13 cellular contexts compared by ENCODE assay signal in the genomic region with DNA sequence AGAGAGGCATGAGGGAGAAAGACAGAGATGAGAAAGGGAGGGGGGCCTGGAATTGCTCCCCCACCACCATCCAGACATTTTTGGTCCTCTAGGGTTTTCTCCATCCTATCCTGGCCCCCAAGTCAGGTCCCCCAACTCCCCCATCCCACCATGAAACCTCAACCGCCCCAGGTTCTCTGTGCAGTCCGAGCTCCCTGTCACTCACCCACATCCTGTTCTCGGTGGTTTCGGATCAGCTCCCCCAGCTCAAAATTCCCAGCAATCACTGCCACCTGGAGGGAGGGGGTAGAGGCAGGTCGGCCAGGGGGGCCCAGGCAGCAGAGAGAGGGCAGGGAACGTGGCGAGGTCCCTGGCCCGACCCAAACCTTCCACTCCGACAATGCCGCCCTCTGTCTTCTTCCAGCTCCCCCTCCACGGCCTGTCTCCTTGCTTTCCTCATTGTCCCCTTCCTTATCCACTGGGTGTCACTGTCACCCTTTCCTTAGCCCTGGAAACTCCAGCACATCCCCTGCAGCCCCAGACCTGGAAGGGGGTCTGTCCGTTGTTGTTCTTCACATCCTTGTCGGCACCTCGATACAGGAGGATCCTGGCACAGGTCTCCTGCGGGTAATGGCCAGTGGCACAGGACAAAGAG. TPM values are rescaled to one million over a fixed set of nuclear protein-coding genes. Genes with fewer than 3 reads are reported as not detected.
DNase-seq lines count a peak whose midpoint lies in the region; ATAC-seq and TF ChIP-seq lines count a peak whose summit lies in the region.
"Had no signal": no experiment of that assay in that cellular context is flagged by ENCODE, and none has a peak within 500 bp of the region (broad histone marks: within the 10 kb centered on the region; RNA-seq: fewer than 3 reads in every experiment).

No MANE protein-coding gene starts in this region.

- no peak overlapping the region for H2AFZ ChIP-seq in hepatocyte

- H4K20me1 ChIP-seq in BLaER1 (peaks cover 96% of the 10 kb centered on the region), hepatocyte (ENCODE audit: insufficient read depth, poor library complexity, severe bottlenecking) (no peaks in the 10 kb centered on the region)

- POLR2A ChIA-PET in HEK293 (lab: Yijun Ruan, JAX) = interaction anchor here (2.0 kb wide), 1 partner anchor 21 kb away, joined by 9 read pairs; no protein-coding TSS in a partner anchor

- H3K9me2 ChIP-seq in hepatocyte (replicated peaks; ENCODE audit: insufficient read depth) = no peaks in the 10 kb centered on the region

- H3K27ac ChIP-seq in BLaER1 (peak overlapping the region; percentile 67), HEK293 (ENCODE audit: extremely low read depth, low read depth, low read length) (no peak overlapping the region), hepatocyte (no peak overlapping the region)
- H3K27ac ChIP-seq: pancreas, suprapubic skin had no signal

- H3K9me3 ChIP-seq in BLaER1 (no peaks in the 10 kb centered on the region), HEK293 (ENCODE audit: control insufficient read depth, insufficient read depth, low read depth, low read length) (no peaks in the 10 kb centered on the region), hepatocyte (ENCODE audit: low read depth) (no peaks in the 10 kb centered on the region)
- H3K9me3 ChIP-seq: pancreas, suprapubic skin had no signal

- no peaks in the 10 kb centered on the region for H3K27me3 ChIP-seq in BLaER1
- H3K27me3 ChIP-seq in hepatocyte = peaks cover 17% of the 10 kb centered on the region
- H3K27me3 ChIP-seq: pancreas had no signal

- DNase-seq in RPMI7951 (ENCODE audit: low read depth) (peak; percentile 46), hepatocyte (ENCODE audit: low spot score) (no peak), AML-193 (lab: John Stamatoyannopoulos, UW) (no peak), DMS153 treated with DMSO at 0.1 percent for 48 hours (lab: John Stamatoyannopoulos, UW; ENCODE audit: unreplicated experiment) (no peak)
- DNase-seq: NCI-H1436 treated with DMSO at 0.1 percent for 48 hours; stimulated activated CD4-positive, alpha-beta T cell treated with anti-CD3 and anti-CD28 coated beads, Interleukin-4, amount 100 ng/mL, for 1 hour had no signal

- H3K4me1 ChIP-seq in BLaER1 = peaks cover 48% of the 10 kb centered on the region
- no peaks in the 10 kb centered on the region for H3K4me1 ChIP-seq in HEK293 (ENCODE audit: control insufficient read depth, insufficient read depth, low read length)
- no peaks in the 10 kb centered on the region for H3K4me1 ChIP-seq in hepatocyte (ENCODE audit: insufficient read depth)
- H3K4me1 ChIP-seq: pancreas, suprapubic skin had no signal

- H3K9ac ChIP-seq in BLaER1 = peak overlapping the region; percentile 55

- H3K4me2 ChIP-seq in BLaER1 (peak overlapping the region; percentile 92), hepatocyte (no peak overlapping the region)

- TF ChIP-seq CTCF in HEK293 (tag by site-specific recombination; IDR thresholded peaks at IDR 0.05) = peak; percentile 97
- TF ChIP-seq CTCF in hepatocyte (IDR thresholded peaks at IDR 0.05; ENCODE audit: poor library complexity) = peak; percentile 26

- H3K36me3 ChIP-seq in BLaER1 = peaks cover 47% of the 10 kb centered on the region
- no peaks in the 10 kb centered on the region for H3K36me3 ChIP-seq in HEK293 (ENCODE audit: control insufficient read depth in 2 of 2, insufficient read depth in 1 of 2, low read length in 2 of 2)
- no peaks in the 10 kb centered on the region for H3K36me3 ChIP-seq in hepatocyte (replicated peaks; ENCODE audit: insufficient read depth, low read depth)
- H3K36me3 ChIP-seq: pancreas, suprapubic skin had no signal

- CTCF ChIA-PET in HEK293 (lab: Yijun Ruan, JAX) = interaction anchor here (0.6 to 7.0 kb wide), 21 partner anchors 9 to 392 kb away, joined by 3 to 151 read pairs (median 4); a partner anchor contains a TSS

- no peak for ATAC-seq in HG02763 (IDR thresholded peaks at IDR 0.05; ENCODE audit: unreplicated experiment)
- no peak for ATAC-seq in HG03342 (IDR thresholded peaks at IDR 0.05; ENCODE audit: unreplicated experiment)
- ATAC-seq: pancreas, Right ventricle myocardium inferior had no signal

- H3K79me2 ChIP-seq in hepatocyte = no peaks in the 10 kb centered on the region

- 0 out of 2 replicates have a peak overlapping the region, but pooled peaks have one; percentile 28 for H3K4me3 ChIP-seq in BLaER1
- no peak overlapping the region for H3K4me3 ChIP-seq in HEK293 (ENCODE audit: low read depth, low read length)
- H3K4me3 ChIP-seq in hepatocyte = no peak overlapping the region
- H3K4me3 ChIP-seq: pancreas, suprapubic skin had no signal

- 32% methylated on average over 15 of the region's 15 CpGs for WGBS in hepatocyte (ENCODE audit: low lambda C conversion rate, missing lambda C conversion rate)

TF ChIP-seq in HEK293, 187 proteins besides CTCF, POLR2A, EP300 and RAD21:
- no peak for TF ChIP-seq ZFHX2 (tag by site-specific recombination; conservative IDR thresholded peaks at IDR 0.05)
- TF ChIP-seq ZNF623 (tag by site-specific recombination; IDR thresholded peaks at IDR 0.05) = no peak
- no peak for TF ChIP-seq ZNF223 (tag by site-specific recombination; IDR thresholded peaks at IDR 0.05)
- TF ChIP-seq OSR2 (tag by site-specific recombination; IDR thresholded peaks at IDR 0.05) = no peak
- TF ChIP-seq, protein P1, sequence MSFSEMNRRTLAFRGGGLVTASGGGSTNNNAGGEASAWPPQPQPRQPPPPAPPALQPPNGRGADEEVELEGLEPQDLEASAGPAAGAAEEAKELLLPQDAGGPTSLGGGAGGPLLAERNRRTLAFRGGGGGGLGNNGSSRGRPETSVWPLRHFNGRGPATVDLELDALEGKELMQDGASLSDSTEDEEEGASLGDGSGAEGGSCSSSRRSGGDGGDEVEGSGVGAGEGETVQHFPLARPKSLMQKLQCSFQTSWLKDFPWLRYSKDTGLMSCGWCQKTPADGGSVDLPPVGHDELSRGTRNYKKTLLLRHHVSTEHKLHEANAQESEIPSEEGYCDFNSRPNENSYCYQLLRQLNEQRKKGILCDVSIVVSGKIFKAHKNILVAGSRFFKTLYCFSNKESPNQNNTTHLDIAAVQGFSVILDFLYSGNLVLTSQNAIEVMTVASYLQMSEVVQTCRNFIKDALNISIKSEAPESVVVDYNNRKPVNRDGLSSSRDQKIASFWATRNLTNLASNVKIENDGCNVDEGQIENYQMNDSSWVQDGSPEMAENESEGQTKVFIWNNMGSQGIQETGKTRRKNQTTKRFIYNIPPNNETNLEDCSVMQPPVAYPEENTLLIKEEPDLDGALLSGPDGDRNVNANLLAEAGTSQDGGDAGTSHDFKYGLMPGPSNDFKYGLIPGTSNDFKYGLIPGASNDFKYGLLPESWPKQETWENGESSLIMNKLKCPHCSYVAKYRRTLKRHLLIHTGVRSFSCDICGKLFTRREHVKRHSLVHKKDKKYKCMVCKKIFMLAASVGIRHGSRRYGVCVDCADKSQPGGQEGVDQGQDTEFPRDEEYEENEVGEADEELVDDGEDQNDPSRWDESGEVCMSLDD (tag by site-specific recombination; IDR thresholded peaks at IDR 0.05) = no peak
- TF ChIP-seq ZNF423 (tag by site-specific recombination; IDR thresholded peaks at IDR 0.05) = no peak
- TF ChIP-seq IKZF3 (tag by site-specific recombination; IDR thresholded peaks at IDR 0.05) = no peak
- TF ChIP-seq ZBTB21 (tag by site-specific recombination; IDR thresholded peaks at IDR 0.05) = no peak
- peak; percentile 48; the same call in 1 of the 2 replicates for TF ChIP-seq ZNF600 (tag by site-specific recombination; IDR thresholded peaks at IDR 0.05)
- peak; percentile 63 for TF ChIP-seq ZNF654 (tag by site-specific recombination; IDR thresholded peaks at IDR 0.05; ENCODE audit: low read depth)
- no peak for TF ChIP-seq GLI4 (tag by site-specific recombination; IDR thresholded peaks at IDR 0.05)
- 0 out of 2 replicates have a peak, but pooled peaks have one; percentile 42 for TF ChIP-seq ZFP3 (tag by site-specific recombination; IDR thresholded peaks at IDR 0.05; ENCODE audit: low read depth)
- TF ChIP-seq BCL11A (tag by site-specific recombination; IDR thresholded peaks at IDR 0.05; ENCODE audit: low read depth) = no peak
- peak; percentile 33 for TF ChIP-seq GLIS1 (tag by site-specific recombination; IDR thresholded peaks at IDR 0.05)
- no peak for TF ChIP-seq ZNF140 (tag by site-specific recombination; IDR thresholded peaks at IDR 0.05)

RNA-seq across cellular contexts. Expression of a gene that starts 15.6 kb away (rescaled TPM):
- total RNA-seq in RPMI7951 (2014; rRNA removed; shearing (Covaris generic)) = 3.9 and 4.9 TPM in 2 replicates
- total RNA-seq in hepatocyte = 0.24 and 2.3 TPM in 2 replicates
- 0.56 and 1.4 TPM in 2 replicates for polyA plus RNA-seq in hepatocyte

RNA-seq across cellular contexts. Expression of a gene that starts 19.1 kb away (rescaled TPM):
- total RNA-seq in RPMI7951 (2014; rRNA removed; shearing (Covaris generic)) = 149 and 186 TPM in 2 replicates
- 27.6 and 30.3 TPM in 2 replicates for total RNA-seq in hepatocyte
- 72.4 and 111 TPM in 2 replicates for polyA plus RNA-seq in hepatocyte

RNA-seq across cellular contexts. Expression of a gene that starts 54.8 kb away (rescaled TPM):
- not detected in 2 replicates for total RNA-seq in RPMI7951 (2014; rRNA removed; shearing (Covaris generic))
- total RNA-seq in hepatocyte = 2.2 and 4.1 TPM in 2 replicates
- polyA plus RNA-seq in hepatocyte = 12.4 and 14.7 TPM in 2 replicates
